In the genomic region with DNA sequence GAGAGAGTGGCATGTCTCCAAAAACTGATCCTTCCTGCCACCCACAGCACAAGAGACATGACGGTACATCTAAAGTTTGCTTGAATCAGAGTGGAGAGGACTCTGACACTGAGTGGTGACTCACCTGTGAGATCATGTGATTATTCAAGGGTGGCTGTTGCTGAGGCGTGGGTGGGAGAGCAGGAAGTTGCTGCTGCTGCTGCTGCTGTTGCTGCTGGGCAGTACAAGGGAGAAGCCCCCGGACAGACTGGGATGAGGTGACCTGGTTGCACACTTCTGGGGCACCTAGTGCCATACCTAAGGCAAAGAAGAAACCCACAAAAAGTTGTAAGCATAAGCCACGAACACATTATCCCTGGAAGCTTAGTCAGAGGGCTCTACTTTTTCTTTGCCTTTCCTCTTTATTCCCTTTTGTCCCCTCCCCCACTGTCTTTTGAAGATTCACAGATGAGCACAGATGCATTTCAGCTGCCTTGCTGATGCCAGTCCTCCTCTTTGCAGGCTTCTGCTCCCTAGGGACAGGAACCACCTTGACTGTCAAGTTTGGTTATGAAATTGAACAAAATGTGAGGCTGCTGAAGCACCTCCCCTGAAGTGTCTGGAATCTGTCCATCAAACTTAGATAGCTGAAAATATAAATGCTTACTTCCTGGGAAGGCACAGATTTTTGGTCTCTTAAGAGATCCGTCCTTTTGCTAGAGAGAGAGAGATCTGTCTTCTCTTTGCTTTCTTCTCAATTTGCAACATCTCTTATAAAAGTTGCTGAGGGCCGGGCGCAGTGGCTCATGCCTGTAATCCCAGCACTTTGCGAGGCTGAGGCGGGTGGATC, we compare ENCODE assay signal across 7 cellular contexts. TPM values are rescaled to one million over a fixed set of nuclear protein-coding genes. Genes with fewer than 3 reads are reported as not detected.
A peak's percentile ranks its signal among the peaks of the same experiment; 100 is the strongest.
DNase-seq lines count a peak whose midpoint lies in the region; ATAC-seq and TF ChIP-seq lines count a peak whose summit lies in the region.

No MANE protein-coding gene starts in this region.

- peak; percentile 71 for ATAC-seq in GM18508 (IDR thresholded peaks at IDR 0.05; ENCODE audit: insufficient read depth, unreplicated experiment)
- ATAC-seq in HG02610 (IDR thresholded peaks at IDR 0.05; ENCODE audit: unreplicated experiment), result peak; percentile 95

- H3K36me3 ChIP-seq in sigmoid colon, result peaks cover 13 to 90% (median 29%) of the 10 kb centered on the region in 4 donors

- peak; percentile 48 for DNase-seq in NCI-H2029 treated with DMSO at 0.1 percent for 48 hours (lab: John Stamatoyannopoulos, UW)
- DNase-seq in activated CD8-positive, alpha-beta memory T cell treated with anti-CD3 and anti-CD28 coated beads, Interleukin-2, amount 50 U/mL, for 24 hours (ENCODE audit: extremely low read depth), result peak; percentile 66
- DNase-seq in fibroblast of gingiva (ENCODE audit: low read depth), result peak; percentile 55
- DNase-seq in sigmoid colon, result peak; percentile 64
- DNase-seq in cortex of kidney (lab: John Stamatoyannopoulos, UW), result no peak

- H3K4me3 ChIP-seq in sigmoid colon, result no peak overlapping the region

- peak overlapping the region in 3 of 4 donors; percentile 4 to 59 (median 31) for H3K27ac ChIP-seq in sigmoid colon

- intact Hi-C loops in sigmoid colon (cut with DNase I), result no loop called here

- WGBS in sigmoid colon, 2 donors, result 46 to 57% methylated on average over 9 of the region's 9 CpGs

- peaks cover 0 to 10% (median 8%) of the 10 kb centered on the region in 4 donors for H3K4me1 ChIP-seq in sigmoid colon

- no peak for TF ChIP-seq CTCF in sigmoid colon (IDR thresholded peaks at IDR 0.05)

- no peak for TF ChIP-seq POLR2A in sigmoid colon (IDR thresholded peaks at IDR 0.05)

- no peak for TF ChIP-seq EP300 in sigmoid colon (IDR thresholded peaks at IDR 0.05)

- H3K9me3 ChIP-seq in sigmoid colon, result no peaks in the 10 kb centered on the region

- H3K27me3 ChIP-seq in sigmoid colon, result no peaks in the 10 kb centered on the region

RNA-seq across cellular contexts. Expression of a gene that starts 29.5 kb away (rescaled TPM):
- 1 to 10 TPM in 3 of 4 donors, under 1 TPM in 1; 0.41 to 2.8 (median 1.8) TPM for total RNA-seq in sigmoid colon
- polyA plus RNA-seq in sigmoid colon, result 1 to 10 TPM; 1.2 to 4.6 (median 1.8) TPM

RNA-seq across cellular contexts. Expression of a gene that starts 50.9 kb away (rescaled TPM):
- 10 to 100 TPM; 24.6 to 52.2 (median 34.5) TPM for total RNA-seq in sigmoid colon
- 100 to 1,000 TPM in 1 of 3 donors, 10 to 100 TPM in 2; 26.6 to 100 (median 29.4) TPM for polyA plus RNA-seq in sigmoid colon
